In genomic region chrX:96081891-96082290, GRCh38 we compare ENCODE assay signal across 34 cellular contexts.
"Had no signal": no experiment of that assay in that cellular context is flagged by ENCODE, and none has a peak within 500 bp of the region (broad histone marks: within the 10 kb centered on the region; RNA-seq: fewer than 3 reads in every experiment).

No MANE protein-coding gene starts in this region.

- H3K9me3 ChIP-seq: adrenal gland, ascending aorta, body of pancreas, breast epithelium had no signal

- H3K27ac ChIP-seq: adrenal gland, ascending aorta, body of pancreas, brain microvascular endothelial cell, breast epithelium, cardiac muscle cell had no signal

- ATAC-seq: activated naive CD4-positive, alpha-beta T cell treated with anti-CD3 and anti-CD28 coated beads, Interleukin-2, amount 50 U/mL, for 72 hours; activated naive CD8-positive, alpha-beta T cell treated with anti-CD3 and anti-CD28 coated beads, Interleukin-2, amount 50 U/mL, for 24 hours; activated T-cell treated with anti-CD3 and anti-CD28 coated beads, Interleukin-2, amount 50 U/mL, for 4 hours; activated T-cell treated with anti-CD3 and anti-CD28 coated beads, Interleukin-2, amount 50 U/mL, for 72 hours; activated T-helper 17 cell treated with anti-CD3 and anti-CD28 coated beads, Interleukin-2, amount 50 U/mL, for 72 hours; body of pancreas had no signal

- H3K4me3 ChIP-seq: adrenal gland, ascending aorta, body of pancreas, breast epithelium, cardiac muscle cell had no signal

- FAIRE-seq: astrocyte, bronchial epithelial cell had no signal

- H3K4me1 ChIP-seq: adrenal gland, ascending aorta, body of pancreas, breast epithelium had no signal

- H3K27me3 ChIP-seq: ascending aorta, body of pancreas, brain microvascular endothelial cell, cardiac muscle cell had no signal

- H3K36me3 ChIP-seq: adrenal gland, ascending aorta, brain microvascular endothelial cell, breast epithelium, cardiac muscle cell had no signal

- DNase-seq: activated effector memory CD4-positive, alpha-beta T cell treated with anti-CD3 and anti-CD28 coated beads, Interleukin-2, amount 50 U/mL, for 16 hours; activated effector memory CD4-positive, alpha-beta T cell treated with Interleukin-2 at 50 U/mL for 16 hours; activated gamma-delta T cell; activated gamma-delta T cell treated with Interleukin-2 at 50 U/mL for 16 hours; activated naive CD4-positive, alpha-beta T cell; activated naive CD4-positive, alpha-beta T cell treated with anti-CD3 and anti-CD28 coated beads for 36 hours; activated naive CD4-positive, alpha-beta T cell treated with anti-CD3 and anti-CD28 coated beads, Interleukin-2, amount 10 ng/mL, durations not matched to agents 7 days and 5 days; activated naive CD4-positive, alpha-beta T cell treated with anti-CD3 and anti-CD28 coated beads, Interleukin-2, amount 50 U/mL, for 16 hours; activated naive CD4-positive, alpha-beta T cell treated with Interleukin-2 at 50 U/mL for 16 hours; activated naive CD8-positive, alpha-beta T cell treated with anti-CD3 and anti-CD28 coated beads for 36 hours; activated naive CD8-positive, alpha-beta T cell treated with anti-CD3 and anti-CD28 coated beads, Interleukin-2, amount 10 ng/mL, durations not matched to agents 7 days and 5 days; activated naive CD8-positive, alpha-beta T cell treated with anti-CD3 and anti-CD28 coated beads, Interleukin-2, amount 50 U/mL, for 24 hours; activated T-cell treated with anti-CD3 and anti-CD28 coated beads, Interleukin-2, amount 50 U/mL, for 1 hour; activated T-cell treated with anti-CD3 and anti-CD28 coated beads, Interleukin-2, amount 50 U/mL, for 24 hours; activated T-cell treated with anti-CD3 and anti-CD28 coated beads, Interleukin-2, amount 50 U/mL, for 4 hours; activated T-cell treated with anti-CD3 and anti-CD28 coated beads, Interleukin-2, amount 50 U/mL, for 48 hours; activated T-cell treated with anti-CD3 and anti-CD28 coated beads, Interleukin-2, amount 50 U/mL, for 72 hours; adrenal gland; amniotic stem cell; amygdala; anterior cingulate cortex; aorta; body of pancreas; brain microvascular endothelial cell; caudate nucleus; central memory CD4-positive, alpha-beta T cell; cerebellar nuclear complex had no signal
